In the genomic region with DNA sequence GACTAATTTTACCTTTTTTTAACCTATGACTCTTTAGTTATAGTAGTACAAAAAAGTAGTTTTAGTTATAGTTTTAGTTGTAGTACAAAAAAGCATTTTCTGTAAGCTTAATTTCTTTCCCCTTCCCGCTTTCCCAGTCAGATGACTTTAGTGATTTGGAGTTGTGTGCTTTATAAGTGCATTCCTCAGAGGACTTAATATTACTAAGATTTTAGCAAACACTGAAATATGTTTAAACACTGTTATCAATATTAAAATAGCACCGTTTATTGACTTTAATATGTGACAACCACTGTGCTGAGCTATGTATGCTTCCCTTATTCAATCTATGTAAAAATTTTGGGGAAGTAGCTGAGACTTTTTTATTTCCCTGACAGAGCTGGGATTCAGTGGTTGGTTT, we compare ENCODE assay signal across 29 cellular contexts. TPM values are rescaled to one million over a fixed set of nuclear protein-coding genes. Genes with fewer than 3 reads are reported as not detected.
"Had no signal": no experiment of that assay in that cellular context is flagged by ENCODE, and none has a peak within 500 bp of the region (broad histone marks: within the 10 kb centered on the region; RNA-seq: fewer than 3 reads in every experiment).

No MANE protein-coding gene starts in this region.

- H3K4me1 Mint-ChIP-seq: naive B cell; nephron; stimulated activated memory B cell treated with anti-CD40 and anti-IgM and Interleukin-4, amounts not matched to agents 10 μg/mL and 1 μg/mL and 100 μg/mL, for 72 hours had no signal

- H3K4me1 ChIP-seq: lower lobe of right lung, psoas muscle, spleen, testis, tibial nerve, upper lobe of right lung, vagina had no signal

- H3K27me3 ChIP-seq: heart right ventricle, neutrophil, spleen, testis, tibial nerve, upper lobe of right lung, vagina had no signal

- H3K27ac ChIP-seq: coronary artery, heart right ventricle, left ventricle myocardium inferior, lower lobe of right lung, neutrophil, psoas muscle, spleen, testis, tibial nerve, upper lobe of right lung, vagina had no signal

- H3K27me3 Mint-ChIP-seq: naive B cell; stimulated activated memory B cell treated with anti-CD40 and anti-IgM and Interleukin-4, amounts not matched to agents 10 μg/mL and 1 μg/mL and 100 μg/mL, for 72 hours; stimulated activated naive CD8-positive, alpha-beta T cell treated with anti-CD3 and anti-CD28 coated beads, Interleukin-15, Interleukin-2, amounts not matched to agents 100 ng/mL and 50 ng/mL, for 24 hours had no signal

- ATAC-seq: esophagus mucosa; heart right ventricle; psoas muscle; sciatic nerve; stimulated activated memory B cell treated with anti-CD40 and anti-IgM and Interleukin-4, amounts not matched to agents 10 μg/mL and 1 μg/mL and 100 μg/mL, for 72 hours; upper lobe of right lung had no signal

- DNase-seq: effector CD4-positive, alpha-beta T cell; heart right ventricle; left ventricle myocardium inferior; lower lobe of right lung; mesenchymal stem cell; naive B cell; psoas muscle; spleen; stimulated activated CD4-positive, alpha-beta T cell treated with anti-CD3 and anti-CD28 coated beads, Interleukin-15, amount 100 ng/mL, for 24 hours; stimulated activated CD4-positive, alpha-beta T cell treated with anti-CD3 and anti-CD28 coated beads, Interleukin-1b, Interleukin-23, amount 100 ng/mL, for 48 hours; stimulated activated CD4-positive, alpha-beta T cell treated with anti-CD3 and anti-CD28 coated beads, Interleukin-4, amount 100 ng/mL, for 24 hours; testis; upper lobe of right lung had no signal

- H3K4me3 Mint-ChIP-seq: naive B cell; nephron; stimulated activated memory B cell treated with anti-CD40 and anti-IgM and Interleukin-4, amounts not matched to agents 10 μg/mL and 1 μg/mL and 100 μg/mL, for 72 hours; stimulated activated naive CD8-positive, alpha-beta T cell treated with anti-CD3 and anti-CD28 coated beads, Interleukin-15, Interleukin-2, amounts not matched to agents 100 ng/mL and 50 ng/mL, for 24 hours had no signal

- H3K27ac Mint-ChIP-seq: nephron; stimulated activated memory B cell treated with anti-CD40 and anti-IgM and Interleukin-4, amounts not matched to agents 10 μg/mL and 1 μg/mL and 100 μg/mL, for 72 hours; stimulated activated naive CD8-positive, alpha-beta T cell treated with anti-CD3 and anti-CD28 coated beads, Interleukin-15, Interleukin-2, amounts not matched to agents 100 ng/mL and 50 ng/mL, for 24 hours had no signal

- H3K4me3 ChIP-seq: coronary artery, heart right ventricle, left ventricle myocardium inferior, lower lobe of right lung, psoas muscle, spleen, testis, tibial nerve, upper lobe of right lung, vagina had no signal

- H3K9me3 Mint-ChIP-seq: naive B cell; nephron; stimulated activated memory B cell treated with anti-CD40 and anti-IgM and Interleukin-4, amounts not matched to agents 10 μg/mL and 1 μg/mL and 100 μg/mL, for 72 hours; stimulated activated naive CD8-positive, alpha-beta T cell treated with anti-CD3 and anti-CD28 coated beads, Interleukin-15, Interleukin-2, amounts not matched to agents 100 ng/mL and 50 ng/mL, for 24 hours had no signal

- FAIRE-seq: frontal cortex, keratinocyte had no signal

- H3K9me3 ChIP-seq: heart right ventricle, left ventricle myocardium inferior, lower lobe of right lung, neutrophil, psoas muscle, spleen, testis, tibial nerve, upper lobe of right lung, vagina had no signal

RNA-seq across cellular contexts. Expression of a gene that starts 49.6 kb away (rescaled TPM):
- total RNA-seq: dermis microvascular lymphatic vessel endothelial cell, esophagus mucosa, fibroblast of lung, glomerular endothelial cell, lower lobe of right lung, osteoblast, spleen, subcutaneous adipose tissue, testis, upper lobe of right lung, vagina had no signal
- polyA plus RNA-seq: fibroblast of lung, keratinocyte had no signal
